Comparison of ENCODE assay signal across 8 cellular contexts in genomic region chr6:141483561-141484061, GRCh38.
A peak's percentile ranks its signal among the peaks of the same experiment; 100 is the strongest.
DNase-seq lines count a peak whose midpoint lies in the region; ATAC-seq and TF ChIP-seq lines count a peak whose summit lies in the region.

No MANE protein-coding gene starts in this region.

- DNase-seq in CD8-positive, alpha-beta T cell = peak in 6 of 7 experiments; percentile 15 to 62 (median 47)
- DNase-seq in GM20000 (ENCODE audit: low spot score) = peak; percentile 45
- peak; percentile 21 for DNase-seq in HPDE6-E6E7 (ENCODE audit: extremely low spot score)
- DNase-seq in SIG-M5 treated with dmso at 0.1 percent for 504 hours (lab: John Stamatoyannopoulos, UW; ENCODE audit: unreplicated experiment) = peak; percentile 94
- DNase-seq in adrenal gland = peak; percentile 21 to 75 (median 30)
- peak; percentile 83 for DNase-seq in kidney glomerular epithelial cell (lab: John Stamatoyannopoulos, UW)
- DNase-seq in stimulated activated CD8-positive, alpha-beta memory T cell treated with anti-CD3 and anti-CD28 coated beads, Interleukin-12 subunit alpha, Interleukin-12 subunit beta, amount 100 ng/mL, for 24 hours (ENCODE audit: extremely low read depth) = peak; percentile 14
- no peak for DNase-seq in Calu3

- H3K9me3 Mint-ChIP-seq in CD8-positive, alpha-beta T cell = no peaks in the 10 kb centered on the region
- H3K9me3 Mint-ChIP-seq in Calu3 (ENCODE audit: low read depth, unreplicated experiment) = peaks cover 8% of the 10 kb centered on the region

- H3K4me1 ChIP-seq in CD8-positive, alpha-beta T cell (ENCODE audit: insufficient read depth, low read length) = peaks cover 17% of the 10 kb centered on the region
- H3K4me1 ChIP-seq in adrenal gland (replicated peaks in 1 of 2) = peaks cover 0 to 23% of the 10 kb centered on the region in 2 donors

- CTCF ChIA-PET in CD8-positive, alpha-beta T cell (lab: Charles Lee) = interaction anchor here (1.0 kb wide), 1 partner anchor 13 kb away, joined by 3 read pairs; no protein-coding TSS in a partner anchor
- CTCF ChIA-PET in Calu3 (lab: Charles Lee) = interaction anchor here (0.7 kb wide), 1 partner anchor 78 kb away, joined by 7 read pairs; no protein-coding TSS in a partner anchor

- peaks cover 47% of the 10 kb centered on the region for H3K4me1 Mint-ChIP-seq in CD8-positive, alpha-beta T cell (ENCODE audit: low read depth)
- no peaks in the 10 kb centered on the region for H3K4me1 Mint-ChIP-seq in Calu3 (ENCODE audit: low read depth, unreplicated experiment)

- TF ChIP-seq POLR2A in adrenal gland (IDR thresholded peaks at IDR 0.05) = no peak

- H3K9me3 ChIP-seq in CD8-positive, alpha-beta T cell (ENCODE audit: low read length) = no peaks in the 10 kb centered on the region
- no peaks in the 10 kb centered on the region for H3K9me3 ChIP-seq in adrenal gland (replicated peaks in 1 of 3)

- peak; percentile 94 for ATAC-seq in CD8-positive, alpha-beta T cell

- H3K27ac ChIP-seq in CD8-positive, alpha-beta T cell (ENCODE audit: low read depth, low read length) = peak overlapping the region; percentile 65
- peak overlapping the region in 3 of 5 donors; percentile 42 to 61 (median 47) for H3K27ac ChIP-seq in adrenal gland

- no peaks in the 10 kb centered on the region for H3K27me3 Mint-ChIP-seq in CD8-positive, alpha-beta T cell (ENCODE audit: low read depth)
- H3K27me3 Mint-ChIP-seq in Calu3 (ENCODE audit: unreplicated experiment) = no peaks in the 10 kb centered on the region

- H3K4me3 Mint-ChIP-seq in CD8-positive, alpha-beta T cell = peak overlapping the region; percentile 76
- no peak overlapping the region for H3K4me3 Mint-ChIP-seq in Calu3 (ENCODE audit: low read depth, unreplicated experiment)

- H3K27me3 ChIP-seq in CD8-positive, alpha-beta T cell (ENCODE audit: insufficient read depth, low read length) = no peaks in the 10 kb centered on the region
- H3K27me3 ChIP-seq in adrenal gland = no peaks in the 10 kb centered on the region

- intact Hi-C loops in CD8-positive, alpha-beta T cell (cut with DNase I, micrococcal nuclease) = loop anchor here (2.0 to 10.0 kb wide), 5 partner anchors 19 to 661 kb away; partner anchors contain the start of genes NMBR (in 1 of the 2) and VTA1 (in 1 of the 2)
- intact Hi-C loops in adrenal gland (cut with DNase I) (no loop called here), Calu3 (cut with micrococcal nuclease; ENCODE audit: unreplicated experiment) (no loop called here)

- POLR2A ChIA-PET in CD8-positive, alpha-beta T cell (lab: Charles Lee) = interaction anchor here (1.1 to 1.5 kb wide), 2 partner anchors 10 to 663 kb away, joined by 6 to 7 read pairs; partner anchors contain the start of genes NMBR and VTA1

- H3K27ac Mint-ChIP-seq in CD8-positive, alpha-beta T cell = peak overlapping the region; percentile 93
- H3K27ac Mint-ChIP-seq in Calu3 (ENCODE audit: unreplicated experiment) = no peak overlapping the region

- H3K36me3 Mint-ChIP-seq in CD8-positive, alpha-beta T cell = no peaks in the 10 kb centered on the region
- no peaks in the 10 kb centered on the region for H3K36me3 Mint-ChIP-seq in Calu3 (ENCODE audit: insufficient read depth, unreplicated experiment)

- 11 to 24% (median 13%) methylated on average over 5 of the region's 5 CpGs for WGBS in adrenal gland, 4 donors

- H3K36me3 ChIP-seq in CD8-positive, alpha-beta T cell (ENCODE audit: insufficient read depth, low read length) = no peaks in the 10 kb centered on the region
- no peaks in the 10 kb centered on the region for H3K36me3 ChIP-seq in adrenal gland (replicated peaks in 1 of 2)

- peak overlapping the region; percentile 41 for H3K4me3 ChIP-seq in CD8-positive, alpha-beta T cell (ENCODE audit: low read depth, low read length)
- peak overlapping the region in 1 of 4 donors; percentile 46 for H3K4me3 ChIP-seq in adrenal gland

- no peak for TF ChIP-seq CTCF in CD8-positive, alpha-beta T cell (IDR thresholded peaks at IDR 0.05)
- TF ChIP-seq CTCF in GM20000 (IDR thresholded peaks at IDR 0.05; ENCODE audit: extremely low read depth, missing control alignments) (no peak), adrenal gland (IDR thresholded peaks at IDR 0.05) (no peak), Calu3 (IDR thresholded peaks at IDR 0.05; ENCODE audit: unreplicated experiment) (no peak)

- no TSS peak for BruUV-seq in Calu3 (replicated peaks; lab: Mats Ljungman, UMichigan)

Comparison
In these comparisons a context has a peak if more than half of its experiments do, and no peak if none do; other contexts are left out.
1. intact Hi-C loops: an anchor here in CD8-positive, alpha-beta T cell (2.0 to 10.0 kb wide); none called in adrenal gland and Calu3.